ENCODE assay signal across 8 cellular contexts in genomic region chr12:112381898-112382796, GRCh38. TPM values are rescaled to one million over a fixed set of nuclear protein-coding genes. Genes with fewer than 3 reads are reported as not detected.
DNase-seq lines count a peak whose midpoint lies in the region; ATAC-seq and TF ChIP-seq lines count a peak whose summit lies in the region.

A gene with protein sequence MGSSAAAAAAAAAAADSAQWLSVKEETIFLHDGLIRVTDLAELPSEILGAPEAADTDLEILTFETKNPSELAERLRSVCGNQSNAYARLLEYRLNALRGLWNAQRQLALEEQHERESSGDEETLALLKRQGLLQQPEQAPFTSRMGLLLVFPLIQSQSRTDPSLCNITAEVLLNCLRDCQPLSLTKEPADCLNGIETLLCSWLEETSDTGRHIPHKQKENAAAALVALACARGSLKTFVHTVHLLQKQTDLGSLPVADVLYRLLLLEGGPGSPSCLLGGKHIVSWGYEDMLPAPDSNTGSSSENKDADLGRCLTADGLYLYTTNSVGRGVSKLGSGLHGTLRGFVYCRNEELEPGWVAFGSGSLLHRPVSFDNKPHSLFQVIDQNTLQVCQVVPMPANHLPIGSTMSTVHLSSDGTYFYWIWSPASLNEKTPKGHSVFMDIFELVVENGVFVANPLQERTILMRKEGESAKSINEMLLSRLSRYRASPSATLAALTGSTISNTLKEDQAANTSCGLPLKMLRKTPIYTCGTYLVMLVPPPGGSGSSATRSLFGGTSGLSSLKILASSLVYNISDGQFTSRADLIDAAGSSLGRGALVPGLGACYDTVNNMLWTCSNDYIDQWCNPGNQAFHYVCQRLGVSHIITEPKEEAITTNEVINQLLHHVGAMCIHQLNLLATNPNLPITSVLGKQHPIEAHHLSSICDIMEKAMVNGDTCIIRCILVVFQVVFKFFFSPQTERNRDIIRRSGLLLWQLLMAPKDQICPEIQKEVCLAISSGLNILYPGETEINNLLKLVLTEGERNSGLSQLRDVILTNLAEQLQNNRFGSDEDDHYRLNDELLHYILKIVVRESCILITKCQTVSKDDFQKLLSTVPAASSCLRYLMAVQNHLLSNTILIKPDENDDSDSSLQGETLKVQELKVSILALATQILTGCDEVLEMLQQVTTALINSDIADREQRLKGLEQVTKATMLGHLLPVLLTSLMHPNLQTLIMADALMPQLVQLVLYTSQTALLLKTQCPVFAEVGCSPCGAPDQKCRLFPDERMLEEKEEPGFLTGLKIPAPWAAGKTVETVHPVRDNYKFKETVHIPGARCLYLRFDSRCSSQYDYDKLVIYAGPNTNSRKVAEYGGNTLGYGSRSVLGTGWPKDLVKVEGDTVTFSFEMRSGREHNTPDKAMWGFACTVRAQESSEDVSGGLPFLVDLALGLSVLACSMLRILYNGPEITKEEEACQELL (N-terminal part only) (minus strand): TSS chr12:112382431. CDS start chr12:112382128, 303 bp downstream.

- H3K4me3 ChIP-seq in adrenal gland (peak within 1 kb of the TSS; percentile 54 to 97 (median 80)), upper lobe of left lung (peak within 1 kb of the TSS; percentile 87 to 100 (median 97))

- TF ChIP-seq EP300 in upper lobe of left lung (IDR thresholded peaks at IDR 0.05), result no peak

- intact Hi-C loops in adrenal gland (cut with DNase I), result loop anchor here in 1 of 2 donors (10.0 kb wide), 1 partner anchor 187 kb away; no protein-coding TSS in a partner anchor
- intact Hi-C loops in left cardiac atrium (cut with DNase I), result loop anchor here in 1 of 2 donors (10.0 kb wide), 2 partner anchors 87 to 187 kb away; no protein-coding TSS in a partner anchor
- intact Hi-C loops in posterior vena cava (cut with DNase I), result no loop called here

- DNase-seq in GM13976 (ENCODE audit: low spot score) (peak; percentile 99), NCI-H146 treated with DMSO at 0.1 percent for 48 hours (lab: John Stamatoyannopoulos, UW; ENCODE audit: unreplicated experiment) (peak; percentile 71), T-helper 1 cell (peak; percentile 86 to 91 (median 89)), adrenal gland (peak; percentile 93 to 98 (median 96)), left cardiac atrium (peak; percentile 99), posterior vena cava (ENCODE audit: low spot score) (peak; percentile 98), upper lobe of left lung (peak; percentile 98 to 99)

- in situ Hi-C loops in GM13976 (cut with MboI; ENCODE audit: low sequenced_read_pairs, unreplicated experiment), result loop anchor here (10.0 to 25.0 kb wide), 2 partner anchors 187 to 445 kb away; no protein-coding TSS in a partner anchor

- H3K27me3 ChIP-seq in adrenal gland (no peaks in the 10 kb centered on the region), upper lobe of left lung (no peaks in the 10 kb centered on the region)

- peak; percentile 81 for ATAC-seq in HG02840 (IDR thresholded peaks at IDR 0.05; ENCODE audit: low FRiP score, unreplicated experiment)
- ATAC-seq in left cardiac atrium, result peak; percentile 99
- peak; percentile 99 for ATAC-seq in upper lobe of left lung (ENCODE audit: low FRiP score in 2 of 2)

- H3K27ac ChIP-seq in adrenal gland (peak within 1 kb of the TSS; percentile 60 to 90 (median 75)), upper lobe of left lung (peak within 1 kb of the TSS; percentile 86 to 91 (median 87))

- no peaks in the 10 kb centered on the region for H3K9me3 ChIP-seq in adrenal gland (replicated peaks in 1 of 3)
- no peaks in the 10 kb centered on the region for H3K9me3 ChIP-seq in upper lobe of left lung

- no peaks in the 10 kb centered on the region for H3K36me3 ChIP-seq in adrenal gland (replicated peaks in 1 of 2)
- no peaks in the 10 kb centered on the region for H3K36me3 ChIP-seq in upper lobe of left lung

- H3K4me1 ChIP-seq in adrenal gland (replicated peaks in 1 of 2) (peaks cover 5 to 16% of the 10 kb centered on the region in 2 donors), upper lobe of left lung (peaks cover 14 to 33% (median 17%) of the 10 kb centered on the region in 4 donors)

- 1 to 3% (median 1%) methylated on average over 14 to 104 of the region's 104 CpGs for WGBS in adrenal gland, 4 donors
- WGBS in upper lobe of left lung, 2 donors, result 3 to 5% methylated on average over 10 to 44 of the region's 104 CpGs

- TF ChIP-seq CTCF in GM13976 (IDR thresholded peaks at IDR 0.05; ENCODE audit: borderline replicate concordance, control extremely low read depth, extremely low read depth, insufficient read depth, missing control alignments), result no peak
- TF ChIP-seq CTCF in adrenal gland (IDR thresholded peaks at IDR 0.05), result no peak
- peak in 2 of 6 experiments; percentile 7 to 21 for TF ChIP-seq CTCF in upper lobe of left lung (IDR thresholded peaks at IDR 0.05)

- TF ChIP-seq POLR2A in adrenal gland (IDR thresholded peaks at IDR 0.05), result peak; percentile 46 to 76
- TF ChIP-seq POLR2A in upper lobe of left lung (IDR thresholded peaks at IDR 0.05), result peak; percentile 20 to 91 (median 62)

RNA-seq across cellular contexts. Expression of the gene that starts here (rescaled TPM):
- 10 to 100 TPM; 17.5 to 42.9 (median 28.5) TPM for total RNA-seq in adrenal gland
- 10 to 100 TPM; 18.6 to 50.0 (median 22.4) TPM for polyA plus RNA-seq in adrenal gland
- total RNA-seq in left cardiac atrium, result 10 to 100 TPM; 22.2 to 24.4 TPM
- 10 to 100 TPM; 46.7 to 47.9 TPM for total RNA-seq in posterior vena cava
- total RNA-seq in upper lobe of left lung, result 100 to 1,000 TPM in 2 of 6 donors, 10 to 100 TPM in 4; 34.1 to 196 (median 50.0) TPM

Comparison
In these comparisons a context has a peak if more than half of its experiments do, and no peak if none do; other contexts are left out.
1. Peak in every context shown above with its lines: DNase-seq, ATAC-seq, H3K4me3 ChIP-seq and H3K27ac ChIP-seq.